In the genomic region with DNA sequence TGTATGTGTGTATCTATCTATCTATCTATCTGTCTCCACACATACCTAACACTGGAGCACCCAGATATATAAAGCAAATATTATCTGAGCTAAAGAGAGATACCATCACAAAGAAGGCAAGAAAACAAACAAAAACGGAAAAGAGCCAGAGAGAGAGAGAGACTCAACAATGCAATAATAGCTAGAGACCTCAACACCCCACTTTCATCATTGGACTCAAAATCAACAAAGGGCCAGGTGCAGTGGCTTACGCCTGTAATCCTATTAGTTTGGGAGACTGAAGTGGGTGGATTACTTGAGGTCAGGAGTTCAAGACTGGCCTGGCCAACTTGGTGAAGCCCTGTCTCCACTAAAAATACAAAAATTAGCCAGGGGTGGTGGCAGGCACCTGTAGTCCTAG, we compare ENCODE assay signal across 29 cellular contexts.
"Had no signal": no experiment of that assay in that cellular context is flagged by ENCODE, and none has a peak within 500 bp of the region (broad histone marks: within the 10 kb centered on the region; RNA-seq: fewer than 3 reads in every experiment).

No MANE protein-coding gene starts in this region.

- H3K27me3 Mint-ChIP-seq: activated naive CD8-positive, alpha-beta T cell; central memory CD8-positive, alpha-beta T cell; dendritic cell treated with granulocyte-macrophage colony-stimulating factor and Interleukin-4, amounts not matched to agents 40 ng/mL and 50 ng/mL, for 4 days; naive B cell; progenitor cell of endocrine pancreas; stimulated activated memory B cell treated with anti-CD40 and anti-IgM and Interleukin-4, amounts not matched to agents 10 μg/mL and 1 μg/mL and 100 μg/mL, for 72 hours had no signal

- DNase-seq: activated CD4-positive, alpha-beta T cell treated with anti-CD3 and anti-CD28 coated beads for 48 hours; activated CD4-positive, alpha-beta T cell treated with anti-CD3 and anti-CD28 coated beads, Interleukin-2, amount 50 U/mL, for 48 hours; activated CD8-positive, alpha-beta memory T cell treated with anti-CD3 and anti-CD28 coated beads, Interleukin-2, amount 50 U/mL, for 48 hours; activated T-cell treated with anti-CD3 and anti-CD28 coated beads, Interleukin-2, amount 50 U/mL, for 4 hours; anterior cingulate cortex; endodermal cell; foreskin fibroblast; head of caudate nucleus; hippocampal formation; left colon; mammary epithelial cell; naive B cell; nephron progenitor cell; ovary; sigmoid colon; small intestine; stimulated activated CD4-positive, alpha-beta T cell treated with anti-CD3 and anti-CD28 coated beads, Interleukin-4, amount 100 ng/mL, for 24 hours; stomach; thyroid gland; upper lobe of left lung had no signal

- ATAC-seq: activated T-cell treated with anti-CD3 and anti-CD28 coated beads, Interleukin-2, amount 50 U/mL, for 4 hours; esophagus mucosa; left colon; stimulated activated memory B cell treated with anti-CD40 and anti-IgM and Interleukin-4, amounts not matched to agents 10 μg/mL and 1 μg/mL and 100 μg/mL, for 72 hours had no signal

- H3K4me1 ChIP-seq: sigmoid colon, stomach, thyroid gland, upper lobe of left lung, vagina had no signal

- H3K27ac Mint-ChIP-seq: activated naive CD8-positive, alpha-beta T cell; activated T-helper 2 cell treated with anti-CD3 and anti-CD28 coated beads, Interferon-gamma antibody, Interleukin-2, Interleukin-4, amounts not matched to agents 10 μg/mL and 5 μg/mL and 100 μg/mL, durations not matched to agents 14 hours and 24 hours and 36 hours; dendritic cell treated with granulocyte-macrophage colony-stimulating factor and Interleukin-4, amounts not matched to agents 40 ng/mL and 50 ng/mL, for 4 days; endodermal cell; mesothelial cell of epicardium; nephron progenitor cell; progenitor cell of endocrine pancreas; stimulated activated memory B cell treated with anti-CD40 and anti-IgM and Interleukin-4, amounts not matched to agents 10 μg/mL and 1 μg/mL and 100 μg/mL, for 72 hours had no signal

- H3K4me3 Mint-ChIP-seq: activated naive CD8-positive, alpha-beta T cell; activated T-cell treated with anti-CD3 and anti-CD28 coated beads, Interleukin-2, amount 50 U/mL, for 4 hours; central memory CD8-positive, alpha-beta T cell; dendritic cell treated with granulocyte-macrophage colony-stimulating factor and Interleukin-4, amounts not matched to agents 40 ng/mL and 50 ng/mL, for 4 days; endodermal cell; mesothelial cell of epicardium; naive B cell; nephron progenitor cell; stimulated activated memory B cell treated with anti-CD40 and anti-IgM and Interleukin-4, amounts not matched to agents 10 μg/mL and 1 μg/mL and 100 μg/mL, for 72 hours had no signal

- H3K27me3 ChIP-seq: ovary, sigmoid colon, stomach, thyroid gland, upper lobe of left lung, vagina had no signal

- H3K9me3 Mint-ChIP-seq: activated T-cell treated with anti-CD3 and anti-CD28 coated beads, Interleukin-2, amount 50 U/mL, for 4 hours had no signal

- H3K4me3 ChIP-seq: ovary, sigmoid colon, stomach, thyroid gland, upper lobe of left lung, vagina had no signal

- H3K4me1 Mint-ChIP-seq: endodermal cell, mesothelial cell of epicardium, nephron progenitor cell had no signal

- H3K36me3 ChIP-seq: ovary had no signal

- H3K9me3 ChIP-seq: ovary, sigmoid colon, stomach, thyroid gland, upper lobe of left lung, vagina had no signal

- H3K27ac ChIP-seq: ovary, sigmoid colon, stomach, thyroid gland, upper lobe of left lung, vagina had no signal
